8 cellular contexts compared by ENCODE assay signal in genomic region chr3:4977001-4977888, GRCh38. TPM values are rescaled to one million over a fixed set of nuclear protein-coding genes. Genes with fewer than 3 reads are reported as not detected.
A peak's percentile ranks its signal among the peaks of the same experiment; 100 is the strongest.
DNase-seq lines count a peak whose midpoint lies in the region; ATAC-seq, FAIRE-seq and TF ChIP-seq lines count a peak whose summit lies in the region.

No MANE protein-coding gene starts in this region.

- H3K4me3 ChIP-seq in AG04449 (ENCODE audit: low read depth, low read length) (peak overlapping the region; percentile 99), pancreas (peak overlapping the region; percentile 8 to 96 (median 57)), urinary bladder (ENCODE audit: low read depth, low read length) (peak overlapping the region; percentile 65)

- CTCF ChIA-PET in AG04449 (lab: Yijun Ruan, JAX) = interaction anchor here (0.9 to 17.4 kb wide), 20 partner anchors 10 to 322 kb away, joined by 3 to 411 read pairs (median 4); no protein-coding TSS in a partner anchor

- H3K36me3 ChIP-seq in pancreas (no peaks in the 10 kb centered on the region), urinary bladder (ENCODE audit: insufficient read depth) (no peaks in the 10 kb centered on the region)

- intact Hi-C loops in Right ventricle myocardium superior (cut with DNase I) (loop anchor here (5.0 kb wide), 1 partner anchor 255 kb away; no protein-coding TSS in a partner anchor), pancreas (cut with DNase I) (no loop called here)

- H3K4me1 Mint-ChIP-seq in activated naive CD8-positive, alpha-beta T cell (ENCODE audit: low read depth) = peaks cover 39% of the 10 kb centered on the region

- H3K9me3 ChIP-seq in pancreas = no peaks in the 10 kb centered on the region

- peak; percentile 25 for TF ChIP-seq POLR2A in GM18951 (IDR thresholded peaks at IDR 0.05; ENCODE audit: extremely low read depth, insufficient read depth, insufficient read length)

- H3K36me3 Mint-ChIP-seq in activated naive CD8-positive, alpha-beta T cell = peaks cover 9% of the 10 kb centered on the region

- no peaks in the 10 kb centered on the region for H3K27me3 Mint-ChIP-seq in activated naive CD8-positive, alpha-beta T cell

- DNase-seq in AG04449 (ENCODE audit: low read depth, low spot score) (no peak), SHP77 (lab: John Stamatoyannopoulos, UW) (peak; percentile 43 to 53), Right ventricle myocardium superior (peak; percentile 93), pancreas (peak; percentile 82 to 89 (median 84))

- TF ChIP-seq CTCF in AG04449 (IDR thresholded peaks at IDR 0.05; ENCODE audit: insufficient read depth, low read length, missing control alignments) (peak; percentile 10), pancreas (IDR thresholded peaks at IDR 0.05) (no peak)

- H3K27ac Mint-ChIP-seq in activated naive CD8-positive, alpha-beta T cell = peak overlapping the region; percentile 98

- ATAC-seq in HG03135 (IDR thresholded peaks at IDR 0.05; ENCODE audit: unreplicated experiment) (peak; percentile 38), Right ventricle myocardium superior (ENCODE audit: poor library complexity) (peak; percentile 46), pancreas (peak; percentile 21 to 36 (median 27))

- in situ Hi-C loops in GM18951 (cut with MboI; ENCODE audit: low sequenced_read_pairs, unreplicated experiment) = loop anchor here (10.0 kb wide), 1 partner anchor 132 kb away; no protein-coding TSS in a partner anchor

- 5% methylated on average over 37 of the region's 37 CpGs for WGBS in pancreas, 2 donors
- 26% methylated on average over 37 of the region's 37 CpGs for WGBS in urinary bladder

- H3K4me1 ChIP-seq in pancreas (peaks cover 12 to 25% (median 17%) of the 10 kb centered on the region in 3 donors), urinary bladder (ENCODE audit: insufficient read depth) (no peaks in the 10 kb centered on the region)

- POLR2A ChIA-PET in AG04449 (lab: Yijun Ruan, JAX) = interaction anchor here (1.2 to 3.6 kb wide), 5 partner anchors 8 to 266 kb away, joined by 3 to 31 read pairs (median 5); no protein-coding TSS in a partner anchor

- no peaks in the 10 kb centered on the region for H3K9me3 Mint-ChIP-seq in activated naive CD8-positive, alpha-beta T cell (ENCODE audit: low read depth)

- peak overlapping the region; percentile 99 to 100 (median 100) for H3K27ac ChIP-seq in pancreas
- peak overlapping the region; percentile 94 for H3K27ac ChIP-seq in urinary bladder (ENCODE audit: low read depth)

- H3K27me3 ChIP-seq in pancreas = no peaks in the 10 kb centered on the region

- FAIRE-seq in pancreas (lab: Jason Lieb, UNC) = no peak

- peak overlapping the region; percentile 98 for H3K4me3 Mint-ChIP-seq in activated naive CD8-positive, alpha-beta T cell

RNA-seq across cellular contexts. Expression of gene BHLHE40, which starts 2.0 kb away (rescaled TPM):
- total RNA-seq in Right ventricle myocardium superior (22.8 TPM), pancreas (10 to 100 TPM; 19.3 to 66.7 (median 38.1) TPM), urinary bladder (35.7 TPM)
- polyA plus RNA-seq in pancreas (10 to 100 TPM; 23.6 to 41.9 TPM), urinary bladder (57.4 TPM)
